Comparison of ENCODE assay signal across 1 cellular context in the genomic region with DNA sequence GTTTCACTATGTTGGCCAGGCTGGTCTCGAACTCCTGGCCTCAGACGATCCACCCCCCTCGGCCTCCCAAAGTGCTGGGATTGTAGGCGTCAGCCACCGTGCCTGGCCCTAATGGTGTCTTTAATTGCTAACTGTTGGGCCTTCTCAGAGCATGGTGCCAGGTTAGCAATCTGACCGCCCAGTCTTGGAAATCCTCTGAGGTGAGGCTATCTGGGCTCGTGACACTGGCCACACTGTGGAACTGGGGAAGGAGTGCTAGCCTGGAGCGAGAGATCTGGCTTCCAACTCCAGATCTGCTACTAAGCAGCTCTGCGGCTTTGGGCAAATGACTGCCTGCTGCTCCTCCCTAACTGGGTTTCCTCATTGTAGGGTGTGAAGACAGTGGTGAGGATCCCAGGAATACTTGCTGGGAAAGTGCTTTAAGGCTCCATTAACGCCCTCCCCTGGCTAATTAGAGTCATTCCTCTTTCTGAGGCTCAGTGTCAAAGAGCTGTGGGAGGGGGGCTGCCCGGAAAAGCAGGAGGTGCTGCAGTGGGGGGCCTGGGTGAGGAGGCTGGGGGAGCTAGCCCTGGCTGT.
TF ChIP-seq lines count a peak whose summit lies in the region.

No MANE protein-coding gene starts in this region.

TF ChIP-seq in WTC11, 78 proteins besides CTCF, POLR2A, EP300 and RAD21 (continued from another document):
- TF ChIP-seq, protein P1, sequence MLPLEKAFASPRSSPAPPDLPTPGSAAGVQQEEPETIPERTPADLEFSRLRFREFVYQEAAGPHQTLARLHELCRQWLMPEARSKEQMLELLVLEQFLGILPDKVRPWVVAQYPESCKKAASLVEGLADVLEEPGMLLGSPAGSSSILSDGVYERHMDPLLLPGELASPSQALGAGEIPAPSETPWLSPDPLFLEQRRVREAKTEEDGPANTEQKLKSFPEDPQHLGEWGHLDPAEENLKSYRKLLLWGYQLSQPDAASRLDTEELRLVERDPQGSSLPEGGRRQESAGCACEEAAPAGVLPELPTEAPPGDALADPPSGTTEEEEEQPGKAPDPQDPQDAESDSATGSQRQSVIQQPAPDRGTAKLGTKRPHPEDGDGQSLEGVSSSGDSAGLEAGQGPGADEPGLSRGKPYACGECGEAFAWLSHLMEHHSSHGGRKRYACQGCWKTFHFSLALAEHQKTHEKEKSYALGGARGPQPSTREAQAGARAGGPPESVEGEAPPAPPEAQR (CRISPR knock-in tag; IDR thresholded peaks at IDR 0.05), result no peak
- TF ChIP-seq, protein P2, sequence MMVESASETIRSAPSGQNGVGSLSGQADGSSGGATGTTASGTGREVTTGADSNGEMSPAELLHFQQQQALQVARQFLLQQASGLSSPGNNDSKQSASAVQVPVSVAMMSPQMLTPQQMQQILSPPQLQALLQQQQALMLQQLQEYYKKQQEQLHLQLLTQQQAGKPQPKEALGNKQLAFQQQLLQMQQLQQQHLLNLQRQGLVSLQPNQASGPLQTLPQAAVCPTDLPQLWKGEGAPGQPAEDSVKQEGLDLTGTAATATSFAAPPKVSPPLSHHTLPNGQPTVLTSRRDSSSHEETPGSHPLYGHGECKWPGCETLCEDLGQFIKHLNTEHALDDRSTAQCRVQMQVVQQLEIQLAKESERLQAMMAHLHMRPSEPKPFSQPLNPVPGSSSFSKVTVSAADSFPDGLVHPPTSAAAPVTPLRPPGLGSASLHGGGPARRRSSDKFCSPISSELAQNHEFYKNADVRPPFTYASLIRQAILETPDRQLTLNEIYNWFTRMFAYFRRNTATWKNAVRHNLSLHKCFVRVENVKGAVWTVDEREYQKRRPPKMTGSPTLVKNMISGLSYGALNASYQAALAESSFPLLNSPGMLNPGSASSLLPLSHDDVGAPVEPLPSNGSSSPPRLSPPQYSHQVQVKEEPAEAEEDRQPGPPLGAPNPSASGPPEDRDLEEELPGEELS (CRISPR knock-in tag; IDR thresholded peaks at IDR 0.05), result no peak
- no peak for TF ChIP-seq NR1H2 (CRISPR knock-in tag; IDR thresholded peaks at IDR 0.05)
- TF ChIP-seq GRHL2 (CRISPR knock-in tag; IDR thresholded peaks at IDR 0.05; ENCODE audit: insufficient replicate concordance, severe bottlenecking), result no peak
- no peak for TF ChIP-seq NR2C2 (CRISPR knock-in tag; IDR thresholded peaks at IDR 0.05)
- TF ChIP-seq ZNF396 (CRISPR knock-in tag; IDR thresholded peaks at IDR 0.05; ENCODE audit: borderline replicate concordance), result no peak
- no peak for TF ChIP-seq FOXJ3 (CRISPR knock-in tag; IDR thresholded peaks at IDR 0.05; ENCODE audit: borderline replicate concordance)
- TF ChIP-seq SMAD4 (CRISPR knock-in tag; IDR thresholded peaks at IDR 0.05), result no peak
- TF ChIP-seq ZNF138 (CRISPR knock-in tag; conservative IDR thresholded peaks at IDR 0.05), result no peak
- TF ChIP-seq SMAD3 (CRISPR knock-in tag; IDR thresholded peaks at IDR 0.05; ENCODE audit: borderline replicate concordance), result no peak
- no peak for TF ChIP-seq MXD4 (CRISPR knock-in tag; IDR thresholded peaks at IDR 0.05; ENCODE audit: borderline replicate concordance)
- TF ChIP-seq, protein P3, sequence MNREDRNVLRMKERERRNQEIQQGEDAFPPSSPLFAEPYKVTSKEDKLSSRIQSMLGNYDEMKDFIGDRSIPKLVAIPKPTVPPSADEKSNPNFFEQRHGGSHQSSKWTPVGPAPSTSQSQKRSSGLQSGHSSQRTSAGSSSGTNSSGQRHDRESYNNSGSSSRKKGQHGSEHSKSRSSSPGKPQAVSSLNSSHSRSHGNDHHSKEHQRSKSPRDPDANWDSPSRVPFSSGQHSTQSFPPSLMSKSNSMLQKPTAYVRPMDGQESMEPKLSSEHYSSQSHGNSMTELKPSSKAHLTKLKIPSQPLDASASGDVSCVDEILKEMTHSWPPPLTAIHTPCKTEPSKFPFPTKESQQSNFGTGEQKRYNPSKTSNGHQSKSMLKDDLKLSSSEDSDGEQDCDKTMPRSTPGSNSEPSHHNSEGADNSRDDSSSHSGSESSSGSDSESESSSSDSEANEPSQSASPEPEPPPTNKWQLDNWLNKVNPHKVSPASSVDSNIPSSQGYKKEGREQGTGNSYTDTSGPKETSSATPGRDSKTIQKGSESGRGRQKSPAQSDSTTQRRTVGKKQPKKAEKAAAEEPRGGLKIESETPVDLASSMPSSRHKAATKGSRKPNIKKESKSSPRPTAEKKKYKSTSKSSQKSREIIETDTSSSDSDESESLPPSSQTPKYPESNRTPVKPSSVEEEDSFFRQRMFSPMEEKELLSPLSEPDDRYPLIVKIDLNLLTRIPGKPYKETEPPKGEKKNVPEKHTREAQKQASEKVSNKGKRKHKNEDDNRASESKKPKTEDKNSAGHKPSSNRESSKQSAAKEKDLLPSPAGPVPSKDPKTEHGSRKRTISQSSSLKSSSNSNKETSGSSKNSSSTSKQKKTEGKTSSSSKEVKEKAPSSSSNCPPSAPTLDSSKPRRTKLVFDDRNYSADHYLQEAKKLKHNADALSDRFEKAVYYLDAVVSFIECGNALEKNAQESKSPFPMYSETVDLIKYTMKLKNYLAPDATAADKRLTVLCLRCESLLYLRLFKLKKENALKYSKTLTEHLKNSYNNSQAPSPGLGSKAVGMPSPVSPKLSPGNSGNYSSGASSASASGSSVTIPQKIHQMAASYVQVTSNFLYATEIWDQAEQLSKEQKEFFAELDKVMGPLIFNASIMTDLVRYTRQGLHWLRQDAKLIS (CRISPR knock-in tag; IDR thresholded peaks at IDR 0.05; ENCODE audit: borderline replicate concordance), result no peak
TF ChIP-seq in WTC11: peak in this region for 0.
